In the genomic region with DNA sequence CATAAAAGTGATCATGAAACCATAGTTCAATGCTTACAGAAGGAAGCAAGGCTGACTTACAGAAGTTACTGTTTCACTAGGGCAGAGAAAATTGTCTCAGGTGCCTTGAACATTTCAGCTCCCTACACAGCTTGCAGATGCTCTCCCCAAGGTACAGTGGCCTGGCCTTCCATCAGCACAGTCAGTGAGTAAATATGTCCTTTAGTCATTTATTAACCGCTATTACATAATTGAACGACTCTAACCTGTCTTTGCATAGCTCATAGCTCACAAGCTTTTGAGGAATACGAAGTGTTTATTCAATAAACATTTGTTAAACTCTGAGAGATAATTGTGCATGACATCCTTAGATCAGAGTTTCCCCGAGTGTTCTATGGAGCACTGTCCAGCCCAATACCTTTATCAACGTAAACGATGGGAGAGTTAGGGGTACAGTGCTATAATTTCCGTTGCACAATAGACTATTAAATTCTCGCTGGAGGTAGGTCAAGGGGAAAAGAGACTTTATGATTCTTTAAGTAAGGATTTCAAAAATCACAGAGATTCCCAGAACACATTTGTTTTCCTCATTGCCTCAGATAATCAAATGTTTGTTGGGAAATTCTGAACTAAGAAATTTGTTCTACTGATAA, we compare ENCODE assay signal across 1 cellular context.
TF ChIP-seq lines count a peak whose summit lies in the region.

No MANE protein-coding gene starts in this region.

TF ChIP-seq in HepG2, 621 proteins besides CTCF, POLR2A, EP300 and RAD21 (continued from another document and continues in another):
- no peak for TF ChIP-seq ZIK1 (CRISPR knock-in tag; IDR thresholded peaks at IDR 0.05; ENCODE audit: borderline replicate concordance, low read depth)
- TF ChIP-seq GABPB1 (CRISPR knock-in tag; IDR thresholded peaks at IDR 0.05) = no peak
- TF ChIP-seq, protein P1, sequence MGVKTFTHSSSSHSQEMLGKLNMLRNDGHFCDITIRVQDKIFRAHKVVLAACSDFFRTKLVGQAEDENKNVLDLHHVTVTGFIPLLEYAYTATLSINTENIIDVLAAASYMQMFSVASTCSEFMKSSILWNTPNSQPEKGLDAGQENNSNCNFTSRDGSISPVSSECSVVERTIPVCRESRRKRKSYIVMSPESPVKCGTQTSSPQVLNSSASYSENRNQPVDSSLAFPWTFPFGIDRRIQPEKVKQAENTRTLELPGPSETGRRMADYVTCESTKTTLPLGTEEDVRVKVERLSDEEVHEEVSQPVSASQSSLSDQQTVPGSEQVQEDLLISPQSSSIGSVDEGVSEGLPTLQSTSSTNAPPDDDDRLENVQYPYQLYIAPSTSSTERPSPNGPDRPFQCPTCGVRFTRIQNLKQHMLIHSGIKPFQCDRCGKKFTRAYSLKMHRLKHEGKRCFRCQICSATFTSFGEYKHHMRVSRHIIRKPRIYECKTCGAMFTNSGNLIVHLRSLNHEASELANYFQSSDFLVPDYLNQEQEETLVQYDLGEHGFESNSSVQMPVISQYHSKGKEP (CRISPR knock-in tag; IDR thresholded peaks at IDR 0.05) = no peak
- TF ChIP-seq, protein P2, sequence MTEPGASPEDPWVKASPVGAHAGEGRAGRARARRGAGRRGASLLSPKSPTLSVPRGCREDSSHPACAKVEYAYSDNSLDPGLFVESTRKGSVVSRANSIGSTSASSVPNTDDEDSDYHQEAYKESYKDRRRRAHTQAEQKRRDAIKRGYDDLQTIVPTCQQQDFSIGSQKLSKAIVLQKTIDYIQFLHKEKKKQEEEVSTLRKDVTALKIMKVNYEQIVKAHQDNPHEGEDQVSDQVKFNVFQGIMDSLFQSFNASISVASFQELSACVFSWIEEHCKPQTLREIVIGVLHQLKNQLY (CRISPR knock-in tag; IDR thresholded peaks at IDR 0.05) = peak; percentile 78
- no peak for TF ChIP-seq SMARCE1 (IDR thresholded peaks at IDR 0.05; ENCODE audit: borderline replicate concordance)
- TF ChIP-seq, protein P3, sequence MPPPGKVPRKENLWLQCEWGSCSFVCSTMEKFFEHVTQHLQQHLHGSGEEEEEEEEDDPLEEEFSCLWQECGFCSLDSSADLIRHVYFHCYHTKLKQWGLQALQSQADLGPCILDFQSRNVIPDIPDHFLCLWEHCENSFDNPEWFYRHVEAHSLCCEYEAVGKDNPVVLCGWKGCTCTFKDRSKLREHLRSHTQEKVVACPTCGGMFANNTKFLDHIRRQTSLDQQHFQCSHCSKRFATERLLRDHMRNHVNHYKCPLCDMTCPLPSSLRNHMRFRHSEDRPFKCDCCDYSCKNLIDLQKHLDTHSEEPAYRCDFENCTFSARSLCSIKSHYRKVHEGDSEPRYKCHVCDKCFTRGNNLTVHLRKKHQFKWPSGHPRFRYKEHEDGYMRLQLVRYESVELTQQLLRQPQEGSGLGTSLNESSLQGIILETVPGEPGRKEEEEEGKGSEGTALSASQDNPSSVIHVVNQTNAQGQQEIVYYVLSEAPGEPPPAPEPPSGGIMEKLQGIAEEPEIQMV (CRISPR knock-in tag; IDR thresholded peaks at IDR 0.05; ENCODE audit: low read depth) = no peak
- TF ChIP-seq SIX4 (CRISPR knock-in tag; IDR thresholded peaks at IDR 0.05) = no peak
- TF ChIP-seq ZNF296 (CRISPR knock-in tag; conservative IDR thresholded peaks at IDR 0.05) = no peak
- TF ChIP-seq, protein P4, sequence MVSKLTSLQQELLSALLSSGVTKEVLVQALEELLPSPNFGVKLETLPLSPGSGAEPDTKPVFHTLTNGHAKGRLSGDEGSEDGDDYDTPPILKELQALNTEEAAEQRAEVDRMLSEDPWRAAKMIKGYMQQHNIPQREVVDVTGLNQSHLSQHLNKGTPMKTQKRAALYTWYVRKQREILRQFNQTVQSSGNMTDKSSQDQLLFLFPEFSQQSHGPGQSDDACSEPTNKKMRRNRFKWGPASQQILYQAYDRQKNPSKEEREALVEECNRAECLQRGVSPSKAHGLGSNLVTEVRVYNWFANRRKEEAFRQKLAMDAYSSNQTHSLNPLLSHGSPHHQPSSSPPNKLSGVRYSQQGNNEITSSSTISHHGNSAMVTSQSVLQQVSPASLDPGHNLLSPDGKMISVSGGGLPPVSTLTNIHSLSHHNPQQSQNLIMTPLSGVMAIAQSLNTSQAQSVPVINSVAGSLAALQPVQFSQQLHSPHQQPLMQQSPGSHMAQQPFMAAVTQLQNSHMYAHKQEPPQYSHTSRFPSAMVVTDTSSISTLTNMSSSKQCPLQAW (CRISPR knock-in tag; IDR thresholded peaks at IDR 0.05) = peak; percentile 100
- 0 out of 2 replicates have a peak, but pooled peaks have one; percentile 53 for TF ChIP-seq ZNF124 (CRISPR knock-in tag; IDR thresholded peaks at IDR 0.05)
- TF ChIP-seq, protein P5, sequence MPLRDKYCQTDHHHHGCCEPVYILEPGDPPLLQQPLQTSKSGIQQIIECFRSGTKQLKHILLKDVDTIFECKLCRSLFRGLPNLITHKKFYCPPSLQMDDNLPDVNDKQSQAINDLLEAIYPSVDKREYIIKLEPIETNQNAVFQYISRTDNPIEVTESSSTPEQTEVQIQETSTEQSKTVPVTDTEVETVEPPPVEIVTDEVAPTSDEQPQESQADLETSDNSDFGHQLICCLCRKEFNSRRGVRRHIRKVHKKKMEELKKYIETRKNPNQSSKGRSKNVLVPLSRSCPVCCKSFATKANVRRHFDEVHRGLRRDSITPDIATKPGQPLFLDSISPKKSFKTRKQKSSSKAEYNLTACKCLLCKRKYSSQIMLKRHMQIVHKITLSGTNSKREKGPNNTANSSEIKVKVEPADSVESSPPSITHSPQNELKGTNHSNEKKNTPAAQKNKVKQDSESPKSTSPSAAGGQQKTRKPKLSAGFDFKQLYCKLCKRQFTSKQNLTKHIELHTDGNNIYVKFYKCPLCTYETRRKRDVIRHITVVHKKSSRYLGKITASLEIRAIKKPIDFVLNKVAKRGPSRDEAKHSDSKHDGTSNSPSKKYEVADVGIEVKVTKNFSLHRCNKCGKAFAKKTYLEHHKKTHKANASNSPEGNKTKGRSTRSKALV (CRISPR knock-in tag; IDR thresholded peaks at IDR 0.05) = 0 out of 2 replicates have a peak, but pooled peaks have one; percentile 39
- TF ChIP-seq, protein P6, sequence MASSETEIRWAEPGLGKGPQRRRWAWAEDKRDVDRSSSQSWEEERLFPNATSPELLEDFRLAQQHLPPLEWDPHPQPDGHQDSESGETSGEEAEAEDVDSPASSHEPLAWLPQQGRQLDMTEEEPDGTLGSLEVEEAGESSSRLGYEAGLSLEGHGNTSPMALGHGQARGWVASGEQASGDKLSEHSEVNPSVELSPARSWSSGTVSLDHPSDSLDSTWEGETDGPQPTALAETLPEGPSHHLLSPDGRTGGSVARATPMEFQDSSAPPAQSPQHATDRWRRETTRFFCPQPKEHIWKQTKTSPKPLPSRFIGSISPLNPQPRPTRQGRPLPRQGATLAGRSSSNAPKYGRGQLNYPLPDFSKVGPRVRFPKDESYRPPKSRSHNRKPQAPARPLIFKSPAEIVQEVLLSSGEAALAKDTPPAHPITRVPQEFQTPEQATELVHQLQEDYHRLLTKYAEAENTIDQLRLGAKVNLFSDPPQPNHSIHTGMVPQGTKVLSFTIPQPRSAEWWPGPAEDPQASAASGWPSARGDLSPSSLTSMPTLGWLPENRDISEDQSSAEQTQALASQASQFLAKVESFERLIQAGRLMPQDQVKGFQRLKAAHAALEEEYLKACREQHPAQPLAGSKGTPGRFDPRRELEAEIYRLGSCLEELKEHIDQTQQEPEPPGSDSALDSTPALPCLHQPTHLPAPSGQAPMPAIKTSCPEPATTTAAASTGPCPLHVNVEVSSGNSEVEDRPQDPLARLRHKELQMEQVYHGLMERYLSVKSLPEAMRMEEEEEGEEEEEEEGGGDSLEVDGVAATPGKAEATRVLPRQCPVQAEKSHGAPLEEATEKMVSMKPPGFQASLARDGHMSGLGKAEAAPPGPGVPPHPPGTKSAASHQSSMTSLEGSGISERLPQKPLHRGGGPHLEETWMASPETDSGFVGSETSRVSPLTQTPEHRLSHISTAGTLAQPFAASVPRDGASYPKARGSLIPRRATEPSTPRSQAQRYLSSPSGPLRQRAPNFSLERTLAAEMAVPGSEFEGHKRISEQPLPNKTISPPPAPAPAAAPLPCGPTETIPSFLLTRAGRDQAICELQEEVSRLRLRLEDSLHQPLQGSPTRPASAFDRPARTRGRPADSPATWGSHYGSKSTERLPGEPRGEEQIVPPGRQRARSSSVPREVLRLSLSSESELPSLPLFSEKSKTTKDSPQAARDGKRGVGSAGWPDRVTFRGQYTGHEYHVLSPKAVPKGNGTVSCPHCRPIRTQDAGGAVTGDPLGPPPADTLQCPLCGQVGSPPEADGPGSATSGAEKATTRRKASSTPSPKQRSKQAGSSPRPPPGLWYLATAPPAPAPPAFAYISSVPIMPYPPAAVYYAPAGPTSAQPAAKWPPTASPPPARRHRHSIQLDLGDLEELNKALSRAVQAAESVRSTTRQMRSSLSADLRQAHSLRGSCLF (CRISPR knock-in tag; IDR thresholded peaks at IDR 0.05; ENCODE audit: borderline replicate concordance) = no peak
- TF ChIP-seq, protein P7, sequence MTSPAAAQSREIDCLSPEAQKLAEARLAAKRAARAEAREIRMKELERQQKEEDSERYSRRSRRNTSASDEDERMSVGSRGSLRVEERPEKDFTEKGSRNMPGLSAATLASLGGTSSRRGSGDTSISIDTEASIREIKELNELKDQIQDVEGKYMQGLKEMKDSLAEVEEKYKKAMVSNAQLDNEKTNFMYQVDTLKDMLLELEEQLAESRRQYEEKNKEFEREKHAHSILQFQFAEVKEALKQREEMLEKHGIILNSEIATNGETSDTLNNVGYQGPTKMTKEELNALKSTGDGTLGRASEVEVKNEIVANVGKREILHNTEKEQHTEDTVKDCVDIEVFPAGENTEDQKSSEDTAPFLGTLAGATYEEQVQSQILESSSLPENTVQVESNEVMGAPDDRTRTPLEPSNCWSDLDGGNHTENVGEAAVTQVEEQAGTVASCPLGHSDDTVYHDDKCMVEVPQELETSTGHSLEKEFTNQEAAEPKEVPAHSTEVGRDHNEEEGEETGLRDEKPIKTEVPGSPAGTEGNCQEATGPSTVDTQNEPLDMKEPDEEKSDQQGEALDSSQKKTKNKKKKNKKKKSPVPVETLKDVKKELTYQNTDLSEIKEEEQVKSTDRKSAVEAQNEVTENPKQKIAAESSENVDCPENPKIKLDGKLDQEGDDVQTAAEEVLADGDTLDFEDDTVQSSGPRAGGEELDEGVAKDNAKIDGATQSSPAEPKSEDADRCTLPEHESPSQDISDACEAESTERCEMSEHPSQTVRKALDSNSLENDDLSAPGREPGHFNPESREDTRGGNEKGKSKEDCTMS (CRISPR knock-in tag; conservative IDR thresholded peaks at IDR 0.05) = no peak
- TF ChIP-seq ZNF788 (CRISPR knock-in tag; IDR thresholded peaks at IDR 0.05; ENCODE audit: borderline replicate concordance) = no peak
- no peak for TF ChIP-seq KDM5B (CRISPR knock-in tag; IDR thresholded peaks at IDR 0.05; ENCODE audit: borderline replicate concordance)
- no peak for TF ChIP-seq CENPT (CRISPR knock-in tag; IDR thresholded peaks at IDR 0.05; ENCODE audit: low read depth)
- no peak for TF ChIP-seq NFYC (CRISPR knock-in tag; IDR thresholded peaks at IDR 0.05)
- TF ChIP-seq, protein P8, sequence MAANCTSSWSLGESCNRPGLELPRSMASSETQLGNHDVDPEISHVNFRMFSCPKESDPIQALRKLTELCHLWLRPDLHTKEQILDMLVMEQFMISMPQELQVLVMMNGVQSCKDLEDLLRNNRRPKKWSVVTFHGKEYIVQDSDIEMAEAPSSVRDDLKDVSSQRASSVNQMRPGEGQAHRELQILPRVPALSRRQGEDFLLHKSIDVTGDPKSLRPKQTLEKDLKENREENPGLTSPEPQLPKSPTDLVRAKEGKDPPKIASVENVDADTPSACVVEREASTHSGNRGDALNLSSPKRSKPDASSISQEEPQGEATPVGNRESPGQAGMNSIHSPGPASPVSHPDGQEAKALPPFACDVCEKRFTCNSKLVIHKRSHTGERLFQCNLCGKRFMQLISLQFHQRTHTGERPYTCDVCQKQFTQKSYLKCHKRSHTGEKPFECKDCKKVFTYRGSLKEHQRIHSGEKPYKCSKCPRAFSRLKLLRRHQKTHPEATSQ (CRISPR knock-in tag; IDR thresholded peaks at IDR 0.05; ENCODE audit: borderline replicate concordance) = no peak
- TF ChIP-seq DPF2 (CRISPR knock-in tag; IDR thresholded peaks at IDR 0.05; ENCODE audit: borderline replicate concordance, low read depth) = peak; percentile 42; the same call in 1 of the 2 replicates
- TF ChIP-seq, protein P9, sequence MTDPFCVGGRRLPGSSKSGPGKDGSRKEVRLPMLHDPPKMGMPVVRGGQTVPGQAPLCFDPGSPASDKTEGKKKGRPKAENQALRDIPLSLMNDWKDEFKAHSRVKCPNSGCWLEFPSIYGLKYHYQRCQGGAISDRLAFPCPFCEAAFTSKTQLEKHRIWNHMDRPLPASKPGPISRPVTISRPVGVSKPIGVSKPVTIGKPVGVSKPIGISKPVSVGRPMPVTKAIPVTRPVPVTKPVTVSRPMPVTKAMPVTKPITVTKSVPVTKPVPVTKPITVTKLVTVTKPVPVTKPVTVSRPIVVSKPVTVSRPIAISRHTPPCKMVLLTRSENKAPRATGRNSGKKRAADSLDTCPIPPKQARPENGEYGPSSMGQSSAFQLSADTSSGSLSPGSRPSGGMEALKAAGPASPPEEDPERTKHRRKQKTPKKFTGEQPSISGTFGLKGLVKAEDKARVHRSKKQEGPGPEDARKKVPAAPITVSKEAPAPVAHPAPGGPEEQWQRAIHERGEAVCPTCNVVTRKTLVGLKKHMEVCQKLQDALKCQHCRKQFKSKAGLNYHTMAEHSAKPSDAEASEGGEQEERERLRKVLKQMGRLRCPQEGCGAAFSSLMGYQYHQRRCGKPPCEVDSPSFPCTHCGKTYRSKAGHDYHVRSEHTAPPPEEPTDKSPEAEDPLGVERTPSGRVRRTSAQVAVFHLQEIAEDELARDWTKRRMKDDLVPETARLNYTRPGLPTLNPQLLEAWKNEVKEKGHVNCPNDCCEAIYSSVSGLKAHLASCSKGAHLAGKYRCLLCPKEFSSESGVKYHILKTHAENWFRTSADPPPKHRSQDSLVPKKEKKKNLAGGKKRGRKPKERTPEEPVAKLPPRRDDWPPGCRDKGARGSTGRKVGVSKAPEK (CRISPR knock-in tag; IDR thresholded peaks at IDR 0.05; ENCODE audit: borderline replicate concordance) = no peak
- no peak for TF ChIP-seq BHLHE40 (IDR thresholded peaks at IDR 0.05; ENCODE audit: low read length)
- TF ChIP-seq ZNF205 (CRISPR knock-in tag; IDR thresholded peaks at IDR 0.05) = 0 out of 2 replicates have a peak, but pooled peaks have one; percentile 65
- TF ChIP-seq SP5 (CRISPR knock-in tag; IDR thresholded peaks at IDR 0.05; ENCODE audit: borderline replicate concordance, low read depth) = no peak
- no peak for TF ChIP-seq MLLT10 (CRISPR knock-in tag; IDR thresholded peaks at IDR 0.05)
- TF ChIP-seq NFATC3 (CRISPR knock-in tag; IDR thresholded peaks at IDR 0.05) = no peak
- no peak for TF ChIP-seq MXI1 (IDR thresholded peaks at IDR 0.05; ENCODE audit: borderline replicate concordance, low read depth, low read length)
- no peak; the same call in 1 of the 2 replicates for TF ChIP-seq ZNF431 (CRISPR knock-in tag; IDR thresholded peaks at IDR 0.05; ENCODE audit: borderline replicate concordance, low read depth)
- TF ChIP-seq PRMT3 (CRISPR knock-in tag; IDR thresholded peaks at IDR 0.05; ENCODE audit: borderline replicate concordance, low read depth) = no peak
- peak; percentile 84 for TF ChIP-seq TEAD3 (CRISPR knock-in tag; optimal IDR thresholded peaks at IDR 0.05; ENCODE audit: borderline replicate concordance)
- no peak for TF ChIP-seq TEAD2 (CRISPR knock-in tag; IDR thresholded peaks at IDR 0.05)
- peak; percentile 85 for TF ChIP-seq NCOA2 (CRISPR knock-in tag; IDR thresholded peaks at IDR 0.05)
- TF ChIP-seq ZNF703 (CRISPR knock-in tag; IDR thresholded peaks at IDR 0.05; ENCODE audit: borderline replicate concordance) = no peak
- TF ChIP-seq ZNF34 (CRISPR knock-in tag; IDR thresholded peaks at IDR 0.05; ENCODE audit: borderline replicate concordance) = no peak
